ENCODE assay signal across 8 cellular contexts in genomic region chr17:37570527-37571093, GRCh38. TPM values are rescaled to one million over a fixed set of nuclear protein-coding genes. Genes with fewer than 3 reads are reported as not detected.
A peak's percentile ranks its signal among the peaks of the same experiment; 100 is the strongest.
DNase-seq lines count a peak whose midpoint lies in the region; ATAC-seq and TF ChIP-seq lines count a peak whose summit lies in the region.

No MANE protein-coding gene starts in this region.

- peaks cover 58% of the 10 kb centered on the region for H3K36me3 Mint-ChIP-seq in T-helper 2 cell treated with Interferon-gamma antibody and Interleukin-4, amounts not matched to agents 5 μg/mL and 100 μg/mL, for 36 hours (ENCODE audit: low read depth)

- no peaks in the 10 kb centered on the region for H3K9me3 ChIP-seq in mucosa of descending colon

- no peak overlapping the region for H3K4me3 ChIP-seq in Jurkat, Clone E6-1 (ENCODE audit: low read length)
- H3K4me3 ChIP-seq in mucosa of descending colon: no peak overlapping the region

- TF ChIP-seq CTCF in mucosa of descending colon (IDR thresholded peaks at IDR 0.05): peak; percentile 16

- intact Hi-C loops in mucosa of descending colon (cut with DNase I, micrococcal nuclease): no loop called here

- H3K9me3 Mint-ChIP-seq in T-helper 2 cell treated with Interferon-gamma antibody and Interleukin-4, amounts not matched to agents 5 μg/mL and 100 μg/mL, for 36 hours: peaks cover 12% of the 10 kb centered on the region

- H3K4me1 Mint-ChIP-seq in T-helper 2 cell treated with Interferon-gamma antibody and Interleukin-4, amounts not matched to agents 5 μg/mL and 100 μg/mL, for 36 hours (ENCODE audit: low read depth): peaks cover 2% of the 10 kb centered on the region

- peaks cover 3% of the 10 kb centered on the region for H3K4me1 ChIP-seq in mucosa of descending colon (ENCODE audit: low read depth)

- peaks cover 6% of the 10 kb centered on the region for H3K36me3 ChIP-seq in mucosa of descending colon (ENCODE audit: low read depth)

- H3K27ac Mint-ChIP-seq in T-helper 2 cell treated with Interferon-gamma antibody and Interleukin-4, amounts not matched to agents 5 μg/mL and 100 μg/mL, for 36 hours: no peak overlapping the region

- H3K27me3 Mint-ChIP-seq in T-helper 2 cell treated with Interferon-gamma antibody and Interleukin-4, amounts not matched to agents 5 μg/mL and 100 μg/mL, for 36 hours (ENCODE audit: low read depth): no peaks in the 10 kb centered on the region

- DNase-seq in ELF-1 (ENCODE audit: low read depth, low spot score): peak; percentile 63
- DNase-seq in Jurkat, Clone E6-1 (ENCODE audit: low read depth, low spot score): peak; percentile 12
- DNase-seq in T-helper 2 cell treated with Interferon-gamma antibody and Interleukin-4, amounts not matched to agents 5 μg/mL and 100 μg/mL, for 36 hours (ENCODE audit: low spot score): peak; percentile 5
- peak; percentile 60 for DNase-seq in ecto neural progenitor cell (ENCODE audit: low spot score)
- peak in 2 of 3 donors; percentile 63 to 68 for DNase-seq in mucosa of descending colon
- DNase-seq in cortex of kidney (lab: John Stamatoyannopoulos, UW): no peak
- no peak for DNase-seq in KG1 (lab: John Stamatoyannopoulos, UW)

- H3K4me3 Mint-ChIP-seq in T-helper 2 cell treated with Interferon-gamma antibody and Interleukin-4, amounts not matched to agents 5 μg/mL and 100 μg/mL, for 36 hours: no peak overlapping the region

- peak; percentile 94 for ATAC-seq in mucosa of descending colon
- no peak for ATAC-seq in GM19328 (IDR thresholded peaks at IDR 0.05; ENCODE audit: unreplicated experiment)

RNA-seq across cellular contexts. Expression of gene SYNRG, which starts 38.6 kb away (rescaled TPM):
- 28.3 TPM for polyA plus RNA-seq in Jurkat, Clone E6-1 (2012; ENCODE audit: insufficient read depth, insufficient read length)
- total RNA-seq in mucosa of descending colon: 10 to 100 TPM; 36.8 to 46.2 (median 38.1) TPM

Comparison
In these comparisons a context has a peak if more than half of its experiments do, and no peak if none do; other contexts are left out.
1. DNase-seq: peak in ELF-1 (single experiment), Jurkat, Clone E6-1 (single experiment), T-helper 2 cell treated with Interferon-gamma antibody and Interleukin-4, amounts not matched to agents 5 μg/mL and 100 μg/mL, for 36 hours (single experiment), ecto neural progenitor cell (single experiment) and mucosa of descending colon (2 of 3); none in cortex of kidney (single experiment) and KG1 (single experiment).